22 cellular contexts compared by ENCODE assay signal in genomic region chr6:72262254-72262653, GRCh38.
A peak's percentile ranks its signal among the peaks of the same experiment; 100 is the strongest.
DNase-seq lines count a peak whose midpoint lies in the region; ATAC-seq and TF ChIP-seq lines count a peak whose summit lies in the region.
"Had no signal": no experiment of that assay in that cellular context is flagged by ENCODE, and none has a peak within 500 bp of the region (broad histone marks: within the 10 kb centered on the region; RNA-seq: fewer than 3 reads in every experiment).

No MANE protein-coding gene starts in this region.

- H3K27ac ChIP-seq in 22Rv1 = peak overlapping the region; percentile 66
- H3K27ac ChIP-seq: A549; BLaER1 treated with 17β-estradiol and CSF1 and Interleukin-3, amounts not matched to agents 10 nM and 100 nM had no signal

- H3K27ac Mint-ChIP-seq in osteocyte (ENCODE audit: unreplicated experiment) = peak overlapping the region; percentile 78
- H3K27ac Mint-ChIP-seq: CD14-positive monocyte; CD4-positive, alpha-beta T cell; CD8-positive, alpha-beta memory T cell; HFFc6 had no signal

- H3K4me3 ChIP-seq in LNCaP clone FGC (ENCODE audit: low read depth, low read length) = peak overlapping the region; percentile 51
- H3K4me3 ChIP-seq: A549; BLaER1 treated with 17β-estradiol and CSF1 and Interleukin-3, amounts not matched to agents 10 nM and 100 nM; HAP-1 had no signal

- no peak for ATAC-seq in GM19035 (IDR thresholded peaks at IDR 0.05; ENCODE audit: unreplicated experiment)
- ATAC-seq in GM19455 (IDR thresholded peaks at IDR 0.05; ENCODE audit: unreplicated experiment) = no peak
- ATAC-seq: A549 had no signal

- no peaks in the 10 kb centered on the region for H3K27me3 Mint-ChIP-seq in osteocyte (ENCODE audit: unreplicated experiment)
- H3K27me3 Mint-ChIP-seq: CD4-positive, alpha-beta T cell; CD8-positive, alpha-beta memory T cell had no signal

- peaks cover 6% of the 10 kb centered on the region for H3K36me3 Mint-ChIP-seq in osteocyte (ENCODE audit: unreplicated experiment)
- H3K36me3 Mint-ChIP-seq: CD14-positive monocyte; CD8-positive, alpha-beta memory T cell had no signal

- H3K9me3 Mint-ChIP-seq in osteocyte (ENCODE audit: unreplicated experiment) = no peaks in the 10 kb centered on the region
- H3K9me3 Mint-ChIP-seq: CD14-positive monocyte; CD4-positive, alpha-beta T cell; HFFc6 had no signal

- DNase-seq in LNCaP clone FGC (ENCODE audit: low read depth) (peak; percentile 78), dermis microvascular lymphatic vessel endothelial cell (ENCODE audit: low read depth in 2 of 2) (peak; percentile 32 to 71), osteocyte (ENCODE audit: extremely low spot score, unreplicated experiment) (no peak), NCI-H1436 treated with DMSO at 0.1 percent for 48 hours (lab: John Stamatoyannopoulos, UW) (no peak)
- DNase-seq: 8988T; ACHN; AML-193; BE2C; CD4-positive, alpha-beta T cell; CD8-positive, alpha-beta memory T cell; DMS 273 treated with DMSO at 0.1 percent for 48 hours; DMS79; EL; GOT3; HFFc6 had no signal

- H3K4me3 Mint-ChIP-seq in osteocyte (ENCODE audit: unreplicated experiment) = peak overlapping the region; percentile 45
- H3K4me3 Mint-ChIP-seq: CD14-positive monocyte; CD4-positive, alpha-beta T cell; CD8-positive, alpha-beta memory T cell had no signal

- no peak for TF ChIP-seq CTCF in 22Rv1 (IDR thresholded peaks at IDR 0.05)
- TF ChIP-seq CTCF in LNCaP clone FGC (IDR thresholded peaks at IDR 0.05; ENCODE audit: control insufficient read depth, extremely low read depth, insufficient read depth) = no peak
- no peak for TF ChIP-seq CTCF in osteocyte (IDR thresholded peaks at IDR 0.05)

- peaks cover 45% of the 10 kb centered on the region for H3K4me1 Mint-ChIP-seq in osteocyte (ENCODE audit: unreplicated experiment)
- H3K4me1 Mint-ChIP-seq: CD14-positive monocyte; CD8-positive, alpha-beta memory T cell had no signal

Comparison
In these comparisons a context has a peak if more than half of its experiments do, and no peak if none do; other contexts are left out.
1. DNase-seq: peak in LNCaP clone FGC (single experiment) and dermis microvascular lymphatic vessel endothelial cell (2 of 2); none in osteocyte (single experiment) and NCI-H1436 treated with DMSO at 0.1 percent for 48 hours (single experiment).